Comparison of ENCODE assay signal across 13 cellular contexts in the genomic region with DNA sequence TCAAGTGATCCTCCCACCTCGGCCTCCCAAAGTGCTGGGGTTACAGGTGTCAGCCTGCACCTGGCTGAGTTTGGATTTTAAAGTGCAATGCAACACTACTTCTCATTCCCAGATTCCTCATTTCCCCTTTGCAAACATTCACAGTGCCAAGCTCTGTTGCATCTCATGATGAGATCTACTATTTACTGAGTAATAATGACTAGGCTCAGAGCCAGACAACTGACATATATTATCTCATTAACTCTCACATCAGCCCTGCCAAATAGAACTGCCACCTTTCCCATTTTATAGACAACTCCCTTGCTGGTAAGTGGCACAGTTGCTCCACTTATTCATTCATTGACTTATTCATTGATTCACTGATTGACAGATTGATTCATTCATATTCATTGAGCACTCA. TPM values are rescaled to one million over a fixed set of nuclear protein-coding genes. Genes with fewer than 3 reads are reported as not detected.
DNase-seq lines count a peak whose midpoint lies in the region; ATAC-seq, FAIRE-seq and TF ChIP-seq lines count a peak whose summit lies in the region.
"Had no signal": no experiment of that assay in that cellular context is flagged by ENCODE, and none has a peak within 500 bp of the region (broad histone marks: within the 10 kb centered on the region; RNA-seq: fewer than 3 reads in every experiment).

No MANE protein-coding gene starts in this region.

- peak overlapping the region; percentile 97 for H2AFZ ChIP-seq in K562 (ENCODE audit: low read depth, low read length)

- H3K4me3 Mint-ChIP-seq in activated T-helper 2 cell treated with anti-CD3 and anti-CD28 coated beads, Interferon-gamma antibody, Interleukin-2, Interleukin-4, amounts not matched to agents 10 μg/mL and 5 μg/mL and 100 μg/mL, durations not matched to agents 14 hours and 24 hours and 36 hours (ENCODE audit: low read depth): no peak overlapping the region
- H3K4me3 Mint-ChIP-seq: IgD-negative memory B cell; stimulated activated naive B cell treated with anti-CD40 and anti-IgM and Interleukin-4, amounts not matched to agents 10 μg/mL and 1 μg/mL and 100 μg/mL, for 72 hours had no signal

- H3K4me1 Mint-ChIP-seq in activated T-helper 2 cell treated with anti-CD3 and anti-CD28 coated beads, Interferon-gamma antibody, Interleukin-2, Interleukin-4, amounts not matched to agents 10 μg/mL and 5 μg/mL and 100 μg/mL, durations not matched to agents 14 hours and 24 hours and 36 hours (ENCODE audit: low read depth): peaks cover 13% of the 10 kb centered on the region
- H3K4me1 Mint-ChIP-seq: stimulated activated naive B cell treated with anti-CD40 and anti-IgM and Interleukin-4, amounts not matched to agents 10 μg/mL and 1 μg/mL and 100 μg/mL, for 72 hours had no signal

- CTCF ChIA-PET in K562 (lab: Yijun Ruan, JAX; ENCODE audit: low intra/inter-chr PET ratio): no interaction called here

- intact Hi-C loops in K562 (cut with micrococcal nuclease): no loop called here
- intact Hi-C loops in activated T-helper 2 cell treated with anti-CD3 and anti-CD28 coated beads, Interferon-gamma antibody, Interleukin-2, Interleukin-4, amounts not matched to agents 10 μg/mL and 5 μg/mL and 100 μg/mL, durations not matched to agents 14 hours and 24 hours and 36 hours (cut with micrococcal nuclease): no loop called here

- no peaks in the 10 kb centered on the region for H3K9me1 ChIP-seq in K562 (ENCODE audit: control insufficient read depth, insufficient read depth, low read length)

- TF ChIP-seq RAD21 in K562 (CRISPR knock-in tag; conservative IDR thresholded peaks at IDR 0.05 in 1 of 2, IDR thresholded peaks at IDR 0.05 in 1 of 2): no peak

- in situ Hi-C loops in K562 (cut with MboI): no loop called here

- no peak overlapping the region for H3K9ac ChIP-seq in K562 (ENCODE audit: insufficient read depth in 1 of 2, low read depth in 2 of 2, low read length in 2 of 2)

- H3K4me3 ChIP-seq in K562: no peak overlapping the region

- H3K9me3 ChIP-seq in K562 (replicated peaks; ENCODE audit: control insufficient read depth, insufficient read depth, low read depth, low read length): no peaks in the 10 kb centered on the region

- no peak for TF ChIP-seq CTCF in K562 (IDR thresholded peaks at IDR 0.05 in 2 of 3, conservative IDR thresholded peaks at IDR 0.05 in 1 of 3; ENCODE audit: insufficient read depth in 2 of 3, low read depth in 1 of 3, low read length in 3 of 3)

- peaks cover 28 to 52% of the 10 kb centered on the region in 2 experiments for H3K4me1 ChIP-seq in K562 (replicated peaks in 1 of 2; ENCODE audit: control insufficient read depth in 2 of 2, insufficient read depth in 2 of 2, low read length in 2 of 2)

- no peak overlapping the region for H3K27ac Mint-ChIP-seq in activated T-helper 2 cell treated with anti-CD3 and anti-CD28 coated beads, Interferon-gamma antibody, Interleukin-2, Interleukin-4, amounts not matched to agents 10 μg/mL and 5 μg/mL and 100 μg/mL, durations not matched to agents 14 hours and 24 hours and 36 hours
- H3K27ac Mint-ChIP-seq: IgD-negative memory B cell; stimulated activated naive B cell treated with anti-CD40 and anti-IgM and Interleukin-4, amounts not matched to agents 10 μg/mL and 1 μg/mL and 100 μg/mL, for 72 hours had no signal

- POLR2A ChIA-PET in K562 (lab: Yijun Ruan, JAX): interaction anchor here (0.6 to 0.7 kb wide), 2 partner anchors 34 to 38 kb away, joined by 3 to 5 read pairs; no protein-coding TSS in a partner anchor

- peak overlapping the region; percentile 88; the same call in 1 of the 3 replicates for H3K27ac ChIP-seq in K562 (ENCODE audit: extremely low read depth, low read depth, low read length)
- H3K27ac ChIP-seq: 22Rv1 had no signal

- no peaks in the 10 kb centered on the region for H3K9me3 Mint-ChIP-seq in activated T-helper 2 cell treated with anti-CD3 and anti-CD28 coated beads, Interferon-gamma antibody, Interleukin-2, Interleukin-4, amounts not matched to agents 10 μg/mL and 5 μg/mL and 100 μg/mL, durations not matched to agents 14 hours and 24 hours and 36 hours
- H3K9me3 Mint-ChIP-seq: IgD-negative memory B cell; stimulated activated naive B cell treated with anti-CD40 and anti-IgM and Interleukin-4, amounts not matched to agents 10 μg/mL and 1 μg/mL and 100 μg/mL, for 72 hours had no signal

- BruUV-seq in K562 (replicated peaks; lab: Mats Ljungman, UMichigan): no TSS peak

- ATAC-seq in K562: no peak
- ATAC-seq in GM21825 (IDR thresholded peaks at IDR 0.05; ENCODE audit: unreplicated experiment): no peak
- ATAC-seq: stimulated activated naive B cell treated with anti-CD40 and anti-IgM and Interleukin-4, amounts not matched to agents 10 μg/mL and 1 μg/mL and 100 μg/mL, for 72 hours had no signal

- H3K36me3 Mint-ChIP-seq in activated T-helper 2 cell treated with anti-CD3 and anti-CD28 coated beads, Interferon-gamma antibody, Interleukin-2, Interleukin-4, amounts not matched to agents 10 μg/mL and 5 μg/mL and 100 μg/mL, durations not matched to agents 14 hours and 24 hours and 36 hours (ENCODE audit: low read depth): no peaks in the 10 kb centered on the region
- H3K36me3 Mint-ChIP-seq: stimulated activated naive B cell treated with anti-CD40 and anti-IgM and Interleukin-4, amounts not matched to agents 10 μg/mL and 1 μg/mL and 100 μg/mL, for 72 hours had no signal

- H3K4me2 ChIP-seq in K562 (ENCODE audit: insufficient read depth, low read length): no peak overlapping the region

- no peak for TF ChIP-seq POLR2A in K562 (conservative IDR thresholded peaks at IDR 0.05)

- no peaks in the 10 kb centered on the region for H3K27me3 ChIP-seq in K562 (ENCODE audit: control insufficient read depth in 2 of 2, insufficient read depth in 2 of 2, low read length in 2 of 2)

- H3K79me2 ChIP-seq in K562 (ENCODE audit: control insufficient read depth, insufficient read depth, low read length): no peaks in the 10 kb centered on the region

- H3K36me3 ChIP-seq in K562 (ENCODE audit: control insufficient read depth, insufficient read depth, low read length): no peaks in the 10 kb centered on the region; the same call in 1 of the 3 replicates

- WGBS in K562 (ENCODE audit: insufficient coverage, low coverage, missing lambda C conversion rate): 40% methylated on average over 1 of the region's 1 CpG

- H3K27me3 Mint-ChIP-seq in activated T-helper 2 cell treated with anti-CD3 and anti-CD28 coated beads, Interferon-gamma antibody, Interleukin-2, Interleukin-4, amounts not matched to agents 10 μg/mL and 5 μg/mL and 100 μg/mL, durations not matched to agents 14 hours and 24 hours and 36 hours (ENCODE audit: low read depth): peaks cover 9% of the 10 kb centered on the region

- no peaks in the 10 kb centered on the region for H4K20me1 ChIP-seq in K562 (replicated peaks; ENCODE audit: control insufficient read depth, insufficient read depth, low read length)

- no peak for TF ChIP-seq EP300 in K562 (IDR thresholded peaks at IDR 0.05; ENCODE audit: low read length)

- no peak for FAIRE-seq in K562 (lab: Jason Lieb, UNC)

- DNase-seq in DMS 273 (lab: John Stamatoyannopoulos, UW; ENCODE audit: unreplicated experiment) (peak; percentile 28), DMS 273 treated with DMSO at 0.1 percent for 48 hours (lab: John Stamatoyannopoulos, UW) (no peak), NCI-H2196 treated with DMSO at 0.1 percent for 48 hours (lab: John Stamatoyannopoulos, UW; ENCODE audit: unreplicated experiment) (peak; percentile 85), K562 (ENCODE audit: extremely low read depth in 1 of 4, low spot score in 3 of 4) (no peak), renal cortical epithelial cell (ENCODE audit: low read depth) (peak; percentile 75), D341Med (ENCODE audit: low spot score) (no peak)
- no peak for DNase-seq in activated T-helper 2 cell treated with anti-CD3 and anti-CD28 coated beads, Interferon-gamma antibody, Interleukin-2, Interleukin-4, amounts not matched to agents 10 μg/mL and 5 μg/mL and 100 μg/mL, durations not matched to agents 14 hours and 24 hours and 36 hours (ENCODE audit: low spot score)
- DNase-seq: SIG-M5; stimulated activated naive B cell treated with anti-CD40 and anti-IgM and Interleukin-4, amounts not matched to agents 10 μg/mL and 1 μg/mL and 100 μg/mL, for 72 hours had no signal

RNA-seq across cellular contexts. Expression of a gene that starts 7.0 kb away (rescaled TPM):
- total RNA-seq in K562 (2011; cell fraction: chromatin; rRNA removed; ENCODE audit: low replicate concordance): not detected in 2 replicates
- not detected in 2 replicates for total RNA-seq in K562 (2011; cell fraction: nucleolus; rRNA removed)
- total RNA-seq in K562 (2011; cell fraction: nucleoplasm; rRNA removed): 0.23 TPM in 1 of 2 replicates, not detected in the other
- total RNA-seq in K562 (2014; rRNA removed): not detected in 2 replicates
- not detected in 2 replicates for total RNA-seq in K562 (2014; rRNA removed; fragmentation: Illumina TruSeq; extraction: Trizol)
- total RNA-seq in K562 (2015; rRNA removed; fragmentation: Illumina TruSeq; extraction: Trizol): 0.04 TPM in 2 replicates
- not detected in 2 replicates for total RNA-seq in K562 (2021)
- not detected in 2 replicates for polyA plus RNA-seq in K562 (2011; rRNA removed)
- 0.03 TPM in 1 of 2 replicates, not detected in the other for polyA plus RNA-seq in K562 (2011; cell fraction: cytosol; rRNA removed)
- not detected in 2 replicates for polyA plus RNA-seq in K562 (2011; cell fraction: nucleus; rRNA removed)
- polyA plus RNA-seq in K562 (2012): 0.04 and 0.05 TPM in 2 replicates
- 0.03 TPM in 1 of 2 replicates, not detected in the other for polyA plus RNA-seq in K562 (2014; fragmentation: Illumina TruSeq; extraction: Trizol)
- under 1 TPM in 1 of 2 experiments, not detected in 1; 0.01 TPM for polyA plus RNA-seq in K562 (2014; fragmentation: Nextera tagmentation; extraction: Ambion mirVana)
- polyA plus RNA-seq in K562 (2014; rRNA removed): 0.01 TPM in 1 of 2 replicates, not detected in the other
- polyA minus RNA-seq in K562 (2011; rRNA and poly(A)+ RNA removed): not detected in 2 replicates
- polyA minus RNA-seq in K562 (2011; cell fraction: cytosol; rRNA and poly(A)+ RNA removed): not detected in 2 replicates
- polyA minus RNA-seq in K562 (2011; cell fraction: nucleus; rRNA and poly(A)+ RNA removed): not detected in 2 replicates
- total RNA-seq in renal cortical epithelial cell: 0.10 TPM in 1 of 2 replicates, not detected in the other
- not detected in 2 replicates for total RNA-seq in activated T-helper 2 cell treated with anti-CD3 and anti-CD28 coated beads, Interferon-gamma antibody, Interleukin-2, Interleukin-4, amounts not matched to agents 10 μg/mL and 5 μg/mL and 100 μg/mL, durations not matched to agents 14 hours and 24 hours and 36 hours
- total RNA-seq: mesenteric fat pad had no signal

RNA-seq across cellular contexts. Expression of a gene that starts 22.9 kb away (rescaled TPM):
- total RNA-seq in K562 (2011; cell fraction: chromatin; rRNA removed; ENCODE audit: low replicate concordance): 6.6 and 7.6 TPM in 2 replicates
- total RNA-seq in K562 (2011; cell fraction: nucleolus; rRNA removed): 4.6 and 5.3 TPM in 2 replicates
- 6.6 and 9.2 TPM in 2 replicates for total RNA-seq in K562 (2011; cell fraction: nucleoplasm; rRNA removed)
- 3.1 and 3.6 TPM in 2 replicates for total RNA-seq in K562 (2014; rRNA removed)
- total RNA-seq in K562 (2014; rRNA removed; fragmentation: Illumina TruSeq; extraction: Trizol): 4.3 and 5.6 TPM in 2 replicates
- 5.8 and 6.3 TPM in 2 replicates for total RNA-seq in K562 (2015; rRNA removed; fragmentation: Illumina TruSeq; extraction: Trizol)
- 4.1 and 4.9 TPM in 2 replicates for total RNA-seq in K562 (2021)
- polyA plus RNA-seq in K562 (2011; rRNA removed): 4.7 and 4.9 TPM in 2 replicates
- polyA plus RNA-seq in K562 (2011; cell fraction: cytosol; rRNA removed): 1.2 and 3.2 TPM in 2 replicates
- 1.7 and 3.6 TPM in 2 replicates for polyA plus RNA-seq in K562 (2011; cell fraction: nucleus; rRNA removed)
- polyA plus RNA-seq in K562 (2012): 2.9 and 4.4 TPM in 2 replicates
- 3.3 and 3.5 TPM in 2 replicates for polyA plus RNA-seq in K562 (2014; fragmentation: Illumina TruSeq; extraction: Trizol)
- 1 to 10 TPM; 1.1 to 2.0 TPM for polyA plus RNA-seq in K562 (2014; fragmentation: Nextera tagmentation; extraction: Ambion mirVana)
- 2.6 TPM in 2 replicates for polyA plus RNA-seq in K562 (2014; rRNA removed)
- 13.8 and 13.9 TPM in 2 replicates for polyA minus RNA-seq in K562 (2011; rRNA and poly(A)+ RNA removed)
- polyA minus RNA-seq in K562 (2011; cell fraction: cytosol; rRNA and poly(A)+ RNA removed): 4.2 and 6.2 TPM in 2 replicates
- polyA minus RNA-seq in K562 (2011; cell fraction: nucleus; rRNA and poly(A)+ RNA removed): 1.9 and 4.0 TPM in 2 replicates
- 97.9 and 100.0 TPM in 2 replicates for total RNA-seq in renal cortical epithelial cell
- total RNA-seq in activated T-helper 2 cell treated with anti-CD3 and anti-CD28 coated beads, Interferon-gamma antibody, Interleukin-2, Interleukin-4, amounts not matched to agents 10 μg/mL and 5 μg/mL and 100 μg/mL, durations not matched to agents 14 hours and 24 hours and 36 hours: 7.7 and 8.0 TPM in 2 replicates

Comparison
In these comparisons a context has a peak if more than half of its experiments do, and no peak if none do; other contexts are left out.
1. DNase-seq: peak in DMS 273 (single experiment), NCI-H2196 treated with DMSO at 0.1 percent for 48 hours (single experiment) and renal cortical epithelial cell (single experiment); none in DMS 273 treated with DMSO at 0.1 percent for 48 hours (single experiment), K562 (0 of 4), activated T-helper 2 cell treated with anti-CD3 and anti-CD28 coated beads, Interferon-gamma antibody, Interleukin-2, Interleukin-4, amounts not matched to agents 10 μg/mL and 5 μg/mL and 100 μg/mL, durations not matched to agents 14 hours and 24 hours and 36 hours (single experiment) and D341Med (single experiment).